In genomic region chr18:12579775-12580174, GRCh38 we compare ENCODE assay signal across 18 cellular contexts.
"Had no signal": no experiment of that assay in that cellular context is flagged by ENCODE, and none has a peak within 500 bp of the region (broad histone marks: within the 10 kb centered on the region; RNA-seq: fewer than 3 reads in every experiment).

No MANE protein-coding gene starts in this region.

- H3K4me3 ChIP-seq: neural progenitor cell, right lobe of liver, smooth muscle cell, suprapubic skin had no signal

- H2AFZ ChIP-seq: neural progenitor cell had no signal

- H3K9ac ChIP-seq: neural progenitor cell had no signal

- H3K27ac ChIP-seq: foreskin keratinocyte, neural progenitor cell, right lobe of liver, suprapubic skin had no signal

- H3K4me2 ChIP-seq: neural progenitor cell, smooth muscle cell had no signal

- ATAC-seq: activated CD4-positive, alpha-beta T cell treated with anti-CD3 and anti-CD28 coated beads for 36 hours; activated CD8-positive, alpha-beta memory T cell treated with anti-CD3 and anti-CD28 coated beads, Interleukin-2, amount 10 ng/mL, durations not matched to agents 7 days and 5 days; activated naive CD8-positive, alpha-beta T cell treated with anti-CD3 and anti-CD28 coated beads, Interleukin-2, amount 50 U/mL, for 24 hours; effector memory CD8-positive, alpha-beta T cell; foreskin keratinocyte; right lobe of liver; stimulated activated naive CD8-positive, alpha-beta T cell treated with anti-CD3 and anti-CD28 coated beads, Interleukin-15, Interleukin-2, amounts not matched to agents 100 U/mL and 50 U/mL, for 24 hours had no signal

- H3K36me3 ChIP-seq: neural progenitor cell, right lobe of liver, suprapubic skin had no signal

- DNase-seq: activated CD4-positive, alpha-beta memory T cell treated with anti-CD3 and anti-CD28 coated beads for 36 hours; activated CD4-positive, alpha-beta T cell treated with anti-CD3 and anti-CD28 coated beads for 36 hours; activated CD8-positive, alpha-beta memory T cell treated with anti-CD3 and anti-CD28 coated beads, Interleukin-2, amount 10 ng/mL, durations not matched to agents 7 days and 5 days; activated naive CD4-positive, alpha-beta T cell treated with anti-CD3 and anti-CD28 coated beads for 36 hours; activated naive CD8-positive, alpha-beta T cell treated with anti-CD3 and anti-CD28 coated beads, Interleukin-2, amount 50 U/mL, for 24 hours; activated T-cell treated with anti-CD3 and anti-CD28 coated beads, Interleukin-2, amount 50 U/mL, for 1 hour; aorta; cerebellar nuclear complex; effector memory CD8-positive, alpha-beta T cell; foreskin keratinocyte; head of caudate nucleus; immature natural killer cell; mammary epithelial cell; right lobe of liver; stimulated activated naive CD8-positive, alpha-beta T cell treated with anti-CD3 and anti-CD28 coated beads, Interleukin-15, Interleukin-2, amounts not matched to agents 100 U/mL and 50 U/mL, for 24 hours had no signal

- H3K9me3 ChIP-seq: right lobe of liver, suprapubic skin had no signal

- H3K27me3 ChIP-seq: foreskin keratinocyte, neural progenitor cell, right lobe of liver, suprapubic skin had no signal

- H3K4me1 ChIP-seq: foreskin keratinocyte, neural progenitor cell, suprapubic skin had no signal
